Comparison of ENCODE assay signal across 1 cellular context in genomic region chr2:159084395-159085370, GRCh38.
TF ChIP-seq lines count a peak whose summit lies in the region.

No MANE protein-coding gene starts in this region.

TF ChIP-seq in K562, 482 proteins besides CTCF, POLR2A, EP300 and RAD21 (continued from another document):
- TF ChIP-seq ZNF280A (IDR thresholded peaks at IDR 0.05; ENCODE audit: low read depth, partially characterized antibody) (no peak), SPI1 (IDR thresholded peaks at IDR 0.05; ENCODE audit: borderline replicate concordance, low read depth, low read length) (peak; percentile 63; the same call in 1 of the 2 replicates), ELF1 (tag; IDR thresholded peaks at IDR 0.05) (no peak), POLR3A (IDR thresholded peaks at IDR 0.05; ENCODE audit: borderline replicate concordance, extremely low read depth, insufficient read depth, insufficient read length) (peak; percentile 71), PBX2 (CRISPR knock-in tag; IDR thresholded peaks at IDR 0.05; ENCODE audit: low read depth) (no peak), PBX2 (tag; conservative IDR thresholded peaks at IDR 0.05; ENCODE audit: low read depth) (peak; percentile 34; the same call in 1 of the 2 replicates), PURB (CRISPR knock-in tag; IDR thresholded peaks at IDR 0.05; ENCODE audit: low read depth) (no peak), POLR2H (tag; IDR thresholded peaks at IDR 0.05; ENCODE audit: low read depth) (peak; percentile 84), NFE2 (IDR thresholded peaks at IDR 0.05; ENCODE audit: low read depth) (peak; percentile 46), IFI16 (CRISPR knock-in tag; IDR thresholded peaks at IDR 0.05) (no peak), MTA3 (IDR thresholded peaks at IDR 0.05; ENCODE audit: borderline replicate concordance) (0 out of 2 replicates have a peak, but pooled peaks have one; percentile 23)
- TF ChIP-seq, protein P1, sequence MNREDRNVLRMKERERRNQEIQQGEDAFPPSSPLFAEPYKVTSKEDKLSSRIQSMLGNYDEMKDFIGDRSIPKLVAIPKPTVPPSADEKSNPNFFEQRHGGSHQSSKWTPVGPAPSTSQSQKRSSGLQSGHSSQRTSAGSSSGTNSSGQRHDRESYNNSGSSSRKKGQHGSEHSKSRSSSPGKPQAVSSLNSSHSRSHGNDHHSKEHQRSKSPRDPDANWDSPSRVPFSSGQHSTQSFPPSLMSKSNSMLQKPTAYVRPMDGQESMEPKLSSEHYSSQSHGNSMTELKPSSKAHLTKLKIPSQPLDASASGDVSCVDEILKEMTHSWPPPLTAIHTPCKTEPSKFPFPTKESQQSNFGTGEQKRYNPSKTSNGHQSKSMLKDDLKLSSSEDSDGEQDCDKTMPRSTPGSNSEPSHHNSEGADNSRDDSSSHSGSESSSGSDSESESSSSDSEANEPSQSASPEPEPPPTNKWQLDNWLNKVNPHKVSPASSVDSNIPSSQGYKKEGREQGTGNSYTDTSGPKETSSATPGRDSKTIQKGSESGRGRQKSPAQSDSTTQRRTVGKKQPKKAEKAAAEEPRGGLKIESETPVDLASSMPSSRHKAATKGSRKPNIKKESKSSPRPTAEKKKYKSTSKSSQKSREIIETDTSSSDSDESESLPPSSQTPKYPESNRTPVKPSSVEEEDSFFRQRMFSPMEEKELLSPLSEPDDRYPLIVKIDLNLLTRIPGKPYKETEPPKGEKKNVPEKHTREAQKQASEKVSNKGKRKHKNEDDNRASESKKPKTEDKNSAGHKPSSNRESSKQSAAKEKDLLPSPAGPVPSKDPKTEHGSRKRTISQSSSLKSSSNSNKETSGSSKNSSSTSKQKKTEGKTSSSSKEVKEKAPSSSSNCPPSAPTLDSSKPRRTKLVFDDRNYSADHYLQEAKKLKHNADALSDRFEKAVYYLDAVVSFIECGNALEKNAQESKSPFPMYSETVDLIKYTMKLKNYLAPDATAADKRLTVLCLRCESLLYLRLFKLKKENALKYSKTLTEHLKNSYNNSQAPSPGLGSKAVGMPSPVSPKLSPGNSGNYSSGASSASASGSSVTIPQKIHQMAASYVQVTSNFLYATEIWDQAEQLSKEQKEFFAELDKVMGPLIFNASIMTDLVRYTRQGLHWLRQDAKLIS (CRISPR knock-in tag; IDR thresholded peaks at IDR 0.05): no peak
TF ChIP-seq in K562: peak in this region for 10.
